8 cellular contexts compared by ENCODE assay signal in genomic region chr7:92695308-92696261, GRCh38.
DNase-seq lines count a peak whose midpoint lies in the region; ATAC-seq lines count a peak whose summit lies in the region.

No MANE protein-coding gene starts in this region.

- peak overlapping the region; percentile 40 for H3K4me3 Mint-ChIP-seq in stimulated activated naive CD8-positive, alpha-beta T cell treated with anti-CD3 and anti-CD28 coated beads, Interleukin-15, Interleukin-2, amounts not matched to agents 100 ng/mL and 50 ng/mL, for 24 hours

- H3K36me3 Mint-ChIP-seq in stimulated activated naive CD8-positive, alpha-beta T cell treated with anti-CD3 and anti-CD28 coated beads, Interleukin-15, Interleukin-2, amounts not matched to agents 100 ng/mL and 50 ng/mL, for 24 hours (ENCODE audit: low read depth), result peaks cover 54% of the 10 kb centered on the region

- H3K27ac Mint-ChIP-seq in stimulated activated naive CD8-positive, alpha-beta T cell treated with anti-CD3 and anti-CD28 coated beads, Interleukin-15, Interleukin-2, amounts not matched to agents 100 ng/mL and 50 ng/mL, for 24 hours, result peak overlapping the region; percentile 41

- DNase-seq in NCI-H69 (lab: John Stamatoyannopoulos, UW) (peak; percentile 87), left kidney (ENCODE audit: low read depth, low spot score) (peak; percentile 93), middle frontal gyrus (ENCODE audit: extremely low spot score, low spot score) (no peak), UCSD-AML1 (lab: John Stamatoyannopoulos, UW; ENCODE audit: unreplicated experiment) (no peak)

- peak; percentile 39 for ATAC-seq in GM18511 (IDR thresholded peaks at IDR 0.05; ENCODE audit: unreplicated experiment)
- no peak for ATAC-seq in GM21717 (IDR thresholded peaks at IDR 0.05; ENCODE audit: unreplicated experiment)

- no peaks in the 10 kb centered on the region for H3K9me3 Mint-ChIP-seq in stimulated activated naive CD8-positive, alpha-beta T cell treated with anti-CD3 and anti-CD28 coated beads, Interleukin-15, Interleukin-2, amounts not matched to agents 100 ng/mL and 50 ng/mL, for 24 hours

- peak overlapping the region; percentile 35 for H3K27ac ChIP-seq in cingulate gyrus (ENCODE audit: low read depth, low read length)

- no peaks in the 10 kb centered on the region for H3K27me3 Mint-ChIP-seq in stimulated activated naive CD8-positive, alpha-beta T cell treated with anti-CD3 and anti-CD28 coated beads, Interleukin-15, Interleukin-2, amounts not matched to agents 100 ng/mL and 50 ng/mL, for 24 hours

- peaks cover 64% of the 10 kb centered on the region for H3K4me1 Mint-ChIP-seq in stimulated activated naive CD8-positive, alpha-beta T cell treated with anti-CD3 and anti-CD28 coated beads, Interleukin-15, Interleukin-2, amounts not matched to agents 100 ng/mL and 50 ng/mL, for 24 hours (ENCODE audit: low read depth)

Comparison
In these comparisons a context has a peak if more than half of its experiments do, and no peak if none do; other contexts are left out.
1. DNase-seq: peak in NCI-H69 (single experiment) and left kidney (single experiment); none in middle frontal gyrus (single experiment) and UCSD-AML1 (single experiment).